Comparison of ENCODE assay signal across 1 cellular context in genomic region chr1:246797157-246797556, GRCh38.
TF ChIP-seq lines count a peak whose summit lies in the region.

No MANE protein-coding gene starts in this region.

TF ChIP-seq in HepG2, 621 proteins besides CTCF, POLR2A, EP300 and RAD21 (continued from another document):
- no peak for TF ChIP-seq MYPOP (CRISPR knock-in tag; IDR thresholded peaks at IDR 0.05)
